ENCODE assay signal across 11 cellular contexts in genomic region chr21:46054447-46054846, GRCh38. TPM values are rescaled to one million over a fixed set of nuclear protein-coding genes. Genes with fewer than 3 reads are reported as not detected.
DNase-seq lines count a peak whose midpoint lies in the region; ATAC-seq, FAIRE-seq and TF ChIP-seq lines count a peak whose summit lies in the region.
"Had no signal": no experiment of that assay in that cellular context is flagged by ENCODE, and none has a peak within 500 bp of the region (broad histone marks: within the 10 kb centered on the region; RNA-seq: fewer than 3 reads in every experiment).

No MANE protein-coding gene starts in this region.

- POLR2A ChIA-PET in Panc1 (lab: Charles Lee), result interaction anchor here (0.8 kb wide), 1 partner anchor 9 kb away, joined by 3 read pairs; no protein-coding TSS in a partner anchor

- no TSS peak for BruUV-seq in Panc1 (replicated peaks; lab: Mats Ljungman, UMichigan)

- H3K4me3 ChIP-seq in Panc1 (ENCODE audit: low read depth in 2 of 2, low read length in 2 of 2), result no peak overlapping the region

- no peak for FAIRE-seq in D721Med (lab: Jason Lieb, UNC)
- FAIRE-seq: H54 had no signal

- intact Hi-C loops in Panc1 (cut with micrococcal nuclease; ENCODE audit: unreplicated experiment), result no loop called here
- intact Hi-C loops in Right ventricle myocardium inferior (cut with DNase I), result no loop called here

- CTCF ChIA-PET in Panc1 (lab: Charles Lee), result interaction anchor here (0.6 kb wide), 1 partner anchor 45 kb away, joined by 3 read pairs; no protein-coding TSS in a partner anchor

- TF ChIP-seq CTCF in Panc1 (IDR thresholded peaks at IDR 0.05), result no peak
- no peak for TF ChIP-seq CTCF in omental fat pad (IDR thresholded peaks at IDR 0.05)
- TF ChIP-seq CTCF in D721Med (IDR thresholded peaks at IDR 0.05; ENCODE audit: insufficient read depth, missing control alignments), result no peak

- ATAC-seq in Panc1, result peak; percentile 36; the same call in 1 of the 2 replicates
- ATAC-seq in Right ventricle myocardium inferior, result peak; percentile 26
- ATAC-seq in omental fat pad (ENCODE audit: low FRiP score), result peak; percentile 37

- in situ Hi-C loops in Panc1 (cut with HindIII; ENCODE audit: low pct_unique_long_range_greater_than_20kb, low sequenced_read_pairs), result no loop called here

- no peak overlapping the region for H3K27ac ChIP-seq in Panc1 (ENCODE audit: low read length)

- H3K27me3 ChIP-seq in Panc1 (ENCODE audit: control insufficient read depth, insufficient read depth, low read length), result no peaks in the 10 kb centered on the region

- peak; percentile 22 for DNase-seq in AG08395 (ENCODE audit: low spot score)
- no peak for DNase-seq in Panc1 (ENCODE audit: low read depth, low spot score)
- no peak for DNase-seq in Right ventricle myocardium inferior (ENCODE audit: missing footprints)
- no peak for DNase-seq in omental fat pad (ENCODE audit: low spot score)
- no peak for DNase-seq in effector CD4-positive, alpha-beta T cell
- no peak for DNase-seq in D721Med (ENCODE audit: insufficient read length, low spot score)
- no peak for DNase-seq in NCI-H1092 (lab: John Stamatoyannopoulos, UW)
- no peak for DNase-seq in globus pallidus (ENCODE audit: low spot score)
- DNase-seq: NCI-H748 treated with DMSO at 0.1 percent for 48 hours, T-helper 1 cell had no signal

- no peaks in the 10 kb centered on the region for H3K9me3 ChIP-seq in Panc1 (ENCODE audit: control insufficient read depth, insufficient read depth, low read depth, low read length)

- no peaks in the 10 kb centered on the region for H3K4me1 ChIP-seq in Panc1 (ENCODE audit: control insufficient read depth, insufficient read depth, low read length)

- no peaks in the 10 kb centered on the region for H3K36me3 ChIP-seq in Panc1 (ENCODE audit: control insufficient read depth, insufficient read depth, low read length)

RNA-seq across cellular contexts. Expression of gene COL6A2, which starts 43.5 kb away (rescaled TPM):
- total RNA-seq in Panc1 (2021; ENCODE audit: unreplicated experiment) (29.9 TPM), Right ventricle myocardium inferior (254 TPM), omental fat pad (1,000 to 10,000 TPM in 1 of 4 donors, 100 to 1,000 TPM in 3; 480 to 1,153 (median 616) TPM)
- 37.6 TPM for polyA plus RNA-seq in Panc1 (2012; ENCODE audit: insufficient read length)
